In genomic region chr1:93001893-93002292, GRCh38 we compare ENCODE assay signal across 2 cellular contexts.
TF ChIP-seq lines count a peak whose summit lies in the region.

No MANE protein-coding gene starts in this region.

TF ChIP-seq in HCT116, 20 proteins besides CTCF, POLR2A, EP300 and RAD21:
- no peak for TF ChIP-seq CEBPB (IDR thresholded peaks at IDR 0.05; ENCODE audit: low read depth)
- TF ChIP-seq CBX3 (IDR thresholded peaks at IDR 0.05; ENCODE audit: low read depth), result no peak
- TF ChIP-seq EZH2 (IDR thresholded peaks at IDR 0.05), result no peak
- TF ChIP-seq SP1 (IDR thresholded peaks at IDR 0.05; ENCODE audit: low read depth), result no peak
- no peak for TF ChIP-seq ATF3 (IDR thresholded peaks at IDR 0.05)
- no peak for TF ChIP-seq ZFX (IDR thresholded peaks at IDR 0.05)
- TF ChIP-seq FOSL1 (IDR thresholded peaks at IDR 0.05; ENCODE audit: low read depth), result no peak
- TF ChIP-seq JUND (IDR thresholded peaks at IDR 0.05), result no peak

TF ChIP-seq in K562, 482 proteins besides CTCF, POLR2A, EP300 and RAD21:
- TF ChIP-seq NR2C1 (IDR thresholded peaks at IDR 0.05) (no peak), NR2C1 (tag; IDR thresholded peaks at IDR 0.05) (no peak), CEBPB (tag; IDR thresholded peaks at IDR 0.05) (no peak), NR2F6 (CRISPR knock-in tag; IDR thresholded peaks at IDR 0.05) (no peak), ZKSCAN8 (CRISPR knock-in tag; IDR thresholded peaks at IDR 0.05) (no peak)
- TF ChIP-seq, protein P1, sequence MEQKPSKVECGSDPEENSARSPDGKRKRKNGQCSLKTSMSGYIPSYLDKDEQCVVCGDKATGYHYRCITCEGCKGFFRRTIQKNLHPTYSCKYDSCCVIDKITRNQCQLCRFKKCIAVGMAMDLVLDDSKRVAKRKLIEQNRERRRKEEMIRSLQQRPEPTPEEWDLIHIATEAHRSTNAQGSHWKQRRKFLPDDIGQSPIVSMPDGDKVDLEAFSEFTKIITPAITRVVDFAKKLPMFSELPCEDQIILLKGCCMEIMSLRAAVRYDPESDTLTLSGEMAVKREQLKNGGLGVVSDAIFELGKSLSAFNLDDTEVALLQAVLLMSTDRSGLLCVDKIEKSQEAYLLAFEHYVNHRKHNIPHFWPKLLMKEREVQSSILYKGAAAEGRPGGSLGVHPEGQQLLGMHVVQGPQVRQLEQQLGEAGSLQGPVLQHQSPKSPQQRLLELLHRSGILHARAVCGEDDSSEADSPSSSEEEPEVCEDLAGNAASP (IDR thresholded peaks at IDR 0.05), result no peak
- TF ChIP-seq, protein P2, sequence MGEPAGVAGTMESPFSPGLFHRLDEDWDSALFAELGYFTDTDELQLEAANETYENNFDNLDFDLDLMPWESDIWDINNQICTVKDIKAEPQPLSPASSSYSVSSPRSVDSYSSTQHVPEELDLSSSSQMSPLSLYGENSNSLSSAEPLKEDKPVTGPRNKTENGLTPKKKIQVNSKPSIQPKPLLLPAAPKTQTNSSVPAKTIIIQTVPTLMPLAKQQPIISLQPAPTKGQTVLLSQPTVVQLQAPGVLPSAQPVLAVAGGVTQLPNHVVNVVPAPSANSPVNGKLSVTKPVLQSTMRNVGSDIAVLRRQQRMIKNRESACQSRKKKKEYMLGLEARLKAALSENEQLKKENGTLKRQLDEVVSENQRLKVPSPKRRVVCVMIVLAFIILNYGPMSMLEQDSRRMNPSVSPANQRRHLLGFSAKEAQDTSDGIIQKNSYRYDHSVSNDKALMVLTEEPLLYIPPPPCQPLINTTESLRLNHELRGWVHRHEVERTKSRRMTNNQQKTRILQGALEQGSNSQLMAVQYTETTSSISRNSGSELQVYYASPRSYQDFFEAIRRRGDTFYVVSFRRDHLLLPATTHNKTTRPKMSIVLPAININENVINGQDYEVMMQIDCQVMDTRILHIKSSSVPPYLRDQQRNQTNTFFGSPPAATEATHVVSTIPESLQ (CRISPR knock-in tag; IDR thresholded peaks at IDR 0.05), result no peak
